Comparison of ENCODE assay signal across 14 cellular contexts in the genomic region with DNA sequence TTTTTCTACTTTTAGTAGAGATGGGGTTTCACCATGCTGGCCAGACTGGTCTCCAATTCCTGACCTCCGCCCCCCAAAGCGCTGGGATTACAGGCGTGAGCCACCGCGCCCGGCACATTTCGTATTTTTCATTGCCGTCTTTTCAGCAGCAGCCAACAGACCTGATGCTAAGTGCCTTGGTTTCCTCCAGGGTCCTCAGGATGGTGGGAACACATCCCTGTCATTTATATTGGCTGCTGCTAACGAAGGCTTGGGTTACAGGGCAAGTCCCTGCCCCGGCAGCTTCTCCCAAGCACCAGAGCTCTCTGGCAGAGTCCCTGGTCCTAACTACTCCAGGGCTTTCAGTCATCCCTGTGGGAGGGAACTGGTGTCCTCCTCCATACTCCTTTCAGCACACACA. TPM values are rescaled to one million over a fixed set of nuclear protein-coding genes. Genes with fewer than 3 reads are reported as not detected.
DNase-seq lines count a peak whose midpoint lies in the region; ATAC-seq and TF ChIP-seq lines count a peak whose summit lies in the region.
"Had no signal": no experiment of that assay in that cellular context is flagged by ENCODE, and none has a peak within 500 bp of the region (broad histone marks: within the 10 kb centered on the region; RNA-seq: fewer than 3 reads in every experiment).

No MANE protein-coding gene starts in this region.

- H3K9ac ChIP-seq in PC-3 (ENCODE audit: low read length) (no peak overlapping the region), parathyroid adenoma (no peak overlapping the region)

- DNase-seq in activated CD4-positive, alpha-beta T cell treated with anti-CD3 and anti-CD28 coated beads, Interleukin-2, amount 10 ng/mL, durations not matched to agents 24 days and 14 days = no peak
- no peak for DNase-seq in activated CD4-positive, alpha-beta T cell treated with anti-CD3 and anti-CD28 coated beads for 4 hours
- DNase-seq in PC-3 (no peak), RPMI8226 (no peak), NCI-H146 (lab: John Stamatoyannopoulos, UW) (no peak)
- no peak for DNase-seq in central memory CD8-positive, alpha-beta T cell (ENCODE audit: low spot score in 2 of 2)
- DNase-seq: NCI-H446 treated with DMSO at 0.1 percent for 48 hours, pancreas had no signal

- H3K9me3 ChIP-seq in PC-3 (ENCODE audit: low read length) (no peaks in the 10 kb centered on the region), parathyroid adenoma (ENCODE audit: control insufficient read depth, low read length) (no peaks in the 10 kb centered on the region)
- H3K9me3 ChIP-seq: A549, HAP-1, pancreas, thyroid gland had no signal

- H3K4me3 Mint-ChIP-seq in activated CD4-positive, alpha-beta T cell treated with anti-CD3 and anti-CD28 coated beads, Interleukin-2, amount 10 ng/mL, durations not matched to agents 24 days and 14 days = peak overlapping the region; percentile 94
- H3K4me3 Mint-ChIP-seq in central memory CD8-positive, alpha-beta T cell = peak overlapping the region; percentile 90

- H3K4me1 Mint-ChIP-seq in activated CD4-positive, alpha-beta T cell treated with anti-CD3 and anti-CD28 coated beads, Interleukin-2, amount 10 ng/mL, durations not matched to agents 24 days and 14 days = peaks cover 68% of the 10 kb centered on the region
- H3K4me1 Mint-ChIP-seq in central memory CD8-positive, alpha-beta T cell = peaks cover 30% of the 10 kb centered on the region

- POLR2A ChIA-PET in PC-3 (lab: Charles Lee; ENCODE audit: unreplicated experiment) = no interaction called here

- no peaks in the 10 kb centered on the region for H3K27me3 Mint-ChIP-seq in activated CD4-positive, alpha-beta T cell treated with anti-CD3 and anti-CD28 coated beads, Interleukin-2, amount 10 ng/mL, durations not matched to agents 24 days and 14 days
- H3K27me3 Mint-ChIP-seq in central memory CD8-positive, alpha-beta T cell = no peaks in the 10 kb centered on the region

- H3K36me3 ChIP-seq in PC-3 (ENCODE audit: low read depth, low read length) (no peaks in the 10 kb centered on the region), parathyroid adenoma (ENCODE audit: control insufficient read depth, insufficient read depth, low read length) (no peaks in the 10 kb centered on the region)
- H3K36me3 ChIP-seq: HAP-1, pancreas, thyroid gland had no signal

- peak overlapping the region; percentile 88 for H3K4me2 ChIP-seq in PC-3 (ENCODE audit: low read length)
- H3K4me2 ChIP-seq in parathyroid adenoma (ENCODE audit: low read length) = no peak overlapping the region

- H3K27ac ChIP-seq in PC-3 (ENCODE audit: low read length) (no peak overlapping the region), parathyroid adenoma (peak overlapping the region; percentile 66)
- H3K27ac ChIP-seq: thyroid gland had no signal

- H3F3A ChIP-seq in PC-3 (ENCODE audit: low read length, unreplicated experiment) = no peaks in the 10 kb centered on the region

- no peak overlapping the region for H2AFZ ChIP-seq in PC-3 (ENCODE audit: low read length)
- peak overlapping the region; percentile 96 for H2AFZ ChIP-seq in parathyroid adenoma

- H3K79me2 ChIP-seq in PC-3 (ENCODE audit: low read length) (no peaks in the 10 kb centered on the region), parathyroid adenoma (peaks cover 3% of the 10 kb centered on the region)

- H3K27me3 ChIP-seq in PC-3 (ENCODE audit: low read length) = no peaks in the 10 kb centered on the region
- H3K27me3 ChIP-seq in parathyroid adenoma (ENCODE audit: control insufficient read depth, insufficient read depth, low read length) = no peaks in the 10 kb centered on the region
- H3K27me3 ChIP-seq: pancreas, thyroid gland had no signal

- H3K4me3 ChIP-seq in PC-3 (ENCODE audit: low read length) (no peak overlapping the region; the same call in 1 of the 2 replicates), parathyroid adenoma (ENCODE audit: low read depth, low read length) (no peak overlapping the region)

- no peak for ATAC-seq in PC-3
- ATAC-seq in central memory CD8-positive, alpha-beta T cell (replicated peaks; ENCODE audit: extremely low read depth, poor library complexity, severe bottlenecking) = no peak
- ATAC-seq in HG03097 (IDR thresholded peaks at IDR 0.05; ENCODE audit: low FRiP score, unreplicated experiment) = no peak

- H3K9me2 ChIP-seq in PC-3 (replicated peaks; ENCODE audit: low read length) = no peaks in the 10 kb centered on the region

- no peaks in the 10 kb centered on the region for H4K20me1 ChIP-seq in PC-3 (ENCODE audit: low read length)

- H3K9me3 Mint-ChIP-seq in activated CD4-positive, alpha-beta T cell treated with anti-CD3 and anti-CD28 coated beads, Interleukin-2, amount 10 ng/mL, durations not matched to agents 24 days and 14 days = peaks cover under 1% of the 10 kb centered on the region
- no peaks in the 10 kb centered on the region for H3K9me3 Mint-ChIP-seq in central memory CD8-positive, alpha-beta T cell
- H3K9me3 Mint-ChIP-seq: dendritic cell treated with granulocyte-macrophage colony-stimulating factor and Interleukin-4, amounts not matched to agents 40 ng/mL and 50 ng/mL, for 4 days had no signal

- H3K4me1 ChIP-seq in PC-3 (ENCODE audit: insufficient read depth, low read length) (peaks cover 24% of the 10 kb centered on the region), parathyroid adenoma (peaks cover 14% of the 10 kb centered on the region)

- TF ChIP-seq CTCF in PC-3 (conservative IDR thresholded peaks at IDR 0.05; ENCODE audit: low read depth, low read length) = no peak
- no peak for TF ChIP-seq CTCF in parathyroid adenoma (IDR thresholded peaks at IDR 0.05)

- intact Hi-C loops in activated CD4-positive, alpha-beta T cell treated with anti-CD3 and anti-CD28 coated beads, Interleukin-2, amount 10 ng/mL, durations not matched to agents 24 days and 14 days (cut with micrococcal nuclease) = no loop called here
- intact Hi-C loops in PC-3 (cut with micrococcal nuclease) = no loop called here

- no TSS peak for BruUV-seq in PC-3 (replicated peaks; lab: Mats Ljungman, UMichigan)

- CTCF ChIA-PET in PC-3 (lab: Charles Lee) = interaction anchor here (1.0 kb wide), 1 partner anchor 38 kb away, joined by 4 read pairs; no protein-coding TSS in a partner anchor

- no peak overlapping the region for H3K27ac Mint-ChIP-seq in activated CD4-positive, alpha-beta T cell treated with anti-CD3 and anti-CD28 coated beads, Interleukin-2, amount 10 ng/mL, durations not matched to agents 24 days and 14 days
- H3K27ac Mint-ChIP-seq in central memory CD8-positive, alpha-beta T cell (ENCODE audit: low read depth) = no peak overlapping the region

- peaks cover 19% of the 10 kb centered on the region for H3K36me3 Mint-ChIP-seq in activated CD4-positive, alpha-beta T cell treated with anti-CD3 and anti-CD28 coated beads, Interleukin-2, amount 10 ng/mL, durations not matched to agents 24 days and 14 days (ENCODE audit: low read depth)
- peaks cover 3% of the 10 kb centered on the region for H3K36me3 Mint-ChIP-seq in central memory CD8-positive, alpha-beta T cell (ENCODE audit: insufficient read depth)

RNA-seq across cellular contexts. Expression of gene RNF157, which starts 1.5 kb away (rescaled TPM):
- 35.0 and 42.4 TPM in 2 replicates for total RNA-seq in activated CD4-positive, alpha-beta T cell treated with anti-CD3 and anti-CD28 coated beads, Interleukin-2, amount 10 ng/mL, durations not matched to agents 24 days and 14 days
- total RNA-seq in PC-3 (2014; rRNA removed) = 7.3 and 7.4 TPM in 2 replicates

RNA-seq across cellular contexts. Expression of gene UBALD2, which starts 23.4 kb away (rescaled TPM):
- total RNA-seq in activated CD4-positive, alpha-beta T cell treated with anti-CD3 and anti-CD28 coated beads, Interleukin-2, amount 10 ng/mL, durations not matched to agents 24 days and 14 days = 184 and 189 TPM in 2 replicates
- 59.5 and 63.5 TPM in 2 replicates for total RNA-seq in PC-3 (2014; rRNA removed)
